In the genomic region with DNA sequence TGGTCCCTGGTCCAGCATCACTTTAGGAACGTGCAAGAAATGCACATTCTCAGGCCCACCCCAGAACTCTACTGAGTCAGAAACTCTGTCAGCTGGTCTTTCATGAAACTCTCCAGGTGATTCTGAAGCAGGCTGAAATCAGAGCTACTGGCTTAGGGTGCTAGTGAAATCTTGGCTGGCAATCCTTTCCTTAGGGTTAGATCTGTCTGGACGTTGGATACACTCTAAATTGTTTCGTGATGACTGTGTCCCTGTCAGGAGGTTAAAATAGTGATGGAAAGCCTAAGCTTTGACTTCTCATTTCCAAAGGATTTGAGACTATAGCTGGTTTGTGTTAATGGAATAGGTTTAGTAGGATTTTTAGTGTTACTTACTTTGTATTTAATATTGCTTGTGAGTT, we compare ENCODE assay signal across 12 cellular contexts.
DNase-seq lines count a peak whose midpoint lies in the region; ATAC-seq, FAIRE-seq and TF ChIP-seq lines count a peak whose summit lies in the region.
"Had no signal": no experiment of that assay in that cellular context is flagged by ENCODE, and none has a peak within 500 bp of the region (broad histone marks: within the 10 kb centered on the region; RNA-seq: fewer than 3 reads in every experiment).

No MANE protein-coding gene starts in this region.

- peak overlapping the region in 2 of 6 donors; percentile 7 to 89 for H3K27ac Mint-ChIP-seq in immature natural killer cell
- H3K27ac Mint-ChIP-seq: stimulated activated naive CD8-positive, alpha-beta T cell treated with anti-CD3 and anti-CD28 coated beads, Interleukin-15, amount 100 ng/mL, for 72 hours; T-cell had no signal

- H3K9me3 ChIP-seq in left lung (no peaks in the 10 kb centered on the region), tibial artery (no peaks in the 10 kb centered on the region)

- TF ChIP-seq CTCF in bronchial epithelial cell (IDR thresholded peaks at IDR 0.05; ENCODE audit: insufficient read depth, low read length, severe bottlenecking) (no peak), left lung (IDR thresholded peaks at IDR 0.05) (no peak), tibial artery (IDR thresholded peaks at IDR 0.05) (no peak)

- FAIRE-seq in bronchial epithelial cell (lab: Jason Lieb, UNC) = no peak

- peaks cover 0 to 4% (median 0%) of the 10 kb centered on the region in 6 donors for H3K9me3 Mint-ChIP-seq in immature natural killer cell
- H3K9me3 Mint-ChIP-seq: stimulated activated naive CD8-positive, alpha-beta T cell treated with anti-CD3 and anti-CD28 coated beads, Interleukin-15, amount 100 ng/mL, for 72 hours; T-cell had no signal

- DNase-seq in LHCN-M2 (ENCODE audit: low read depth) (peak; percentile 85), bronchial epithelial cell (ENCODE audit: low read depth) (peak; percentile 89), left lung (no peak), tibial artery (no peak), immature natural killer cell (no peak), NCI-H1048 (lab: John Stamatoyannopoulos, UW) (no peak), NCI-H345 treated with DMSO at 0.1 percent for 48 hours (lab: John Stamatoyannopoulos, UW; ENCODE audit: unreplicated experiment) (no peak)
- DNase-seq: NCI-H1092 treated with DMSO at 0.1 percent for 48 hours; retina; stimulated activated naive CD8-positive, alpha-beta T cell treated with anti-CD3 and anti-CD28 coated beads, Interleukin-15, amount 100 ng/mL, for 72 hours; T-cell had no signal

- peak overlapping the region; percentile 70 to 77 for H3K27ac ChIP-seq in left lung
- peak overlapping the region; percentile 81 to 86 for H3K27ac ChIP-seq in tibial artery

- H3K36me3 ChIP-seq in bronchial epithelial cell (ENCODE audit: control insufficient read depth, insufficient read depth, low read length) = no peaks in the 10 kb centered on the region
- H3K36me3 ChIP-seq in left lung = no peaks in the 10 kb centered on the region
- peaks cover 0 to 10% (median 6%) of the 10 kb centered on the region in 3 donors for H3K36me3 ChIP-seq in tibial artery

- no peak for ATAC-seq in left lung
- no peak for ATAC-seq in GM18858 (IDR thresholded peaks at IDR 0.05; ENCODE audit: unreplicated experiment)
- ATAC-seq: stimulated activated naive CD8-positive, alpha-beta T cell treated with anti-CD3 and anti-CD28 coated beads, Interleukin-15, amount 100 ng/mL, for 72 hours; T-cell had no signal

- H3K4me1 Mint-ChIP-seq in immature natural killer cell = peaks cover 61 to 76% of the 10 kb centered on the region in 2 donors

- peaks cover 0 to 2% (median 2%) of the 10 kb centered on the region in 3 donors for H3K27me3 Mint-ChIP-seq in immature natural killer cell (ENCODE audit: low read depth in 3 of 3)
- H3K27me3 Mint-ChIP-seq: stimulated activated naive CD8-positive, alpha-beta T cell treated with anti-CD3 and anti-CD28 coated beads, Interleukin-15, amount 100 ng/mL, for 72 hours; T-cell had no signal

- intact Hi-C loops in left lung (cut with DNase I) (no loop called here), tibial artery (cut with DNase I; ENCODE audit: low total_unique reads) (no loop called here)

- H3K4me1 ChIP-seq in left lung = peaks cover 27 to 60% of the 10 kb centered on the region in 2 donors
- H3K4me1 ChIP-seq in tibial artery = peaks cover 5 to 98% (median 62%) of the 10 kb centered on the region in 4 donors

- H3K4me3 Mint-ChIP-seq in immature natural killer cell = peak overlapping the region in 2 of 5 donors; percentile 7 to 77
- H3K4me3 Mint-ChIP-seq: stimulated activated naive CD8-positive, alpha-beta T cell treated with anti-CD3 and anti-CD28 coated beads, Interleukin-15, amount 100 ng/mL, for 72 hours; T-cell had no signal

- H3K4me3 ChIP-seq in bronchial epithelial cell (ENCODE audit: low read depth, low read length) (no peak overlapping the region), left lung (no peak overlapping the region), tibial artery (no peak overlapping the region)

- H3K27me3 ChIP-seq in bronchial epithelial cell (ENCODE audit: control insufficient read depth, insufficient read depth, low read length) = no peaks in the 10 kb centered on the region
- H3K27me3 ChIP-seq in left lung = no peaks in the 10 kb centered on the region
- no peaks in the 10 kb centered on the region for H3K27me3 ChIP-seq in tibial artery

- H3K36me3 Mint-ChIP-seq in immature natural killer cell = peaks cover 10 to 24% (median 17%) of the 10 kb centered on the region in 3 donors

Comparison
In these comparisons a context has a peak if more than half of its experiments do, and no peak if none do; other contexts are left out.
1. DNase-seq: peak in LHCN-M2 (single experiment) and bronchial epithelial cell (single experiment); none in left lung (0 of 2), tibial artery (0 of 2), immature natural killer cell (0 of 3), NCI-H1048 (single experiment) and NCI-H345 treated with DMSO at 0.1 percent for 48 hours (single experiment).